ENCODE assay signal across 21 cellular contexts in genomic region chr2:29865512-29865911, GRCh38. TPM values are rescaled to one million over a fixed set of nuclear protein-coding genes. Genes with fewer than 3 reads are reported as not detected.
A peak's percentile ranks its signal among the peaks of the same experiment; 100 is the strongest.
DNase-seq lines count a peak whose midpoint lies in the region; ATAC-seq lines count a peak whose summit lies in the region.
"Had no signal": no experiment of that assay in that cellular context is flagged by ENCODE, and none has a peak within 500 bp of the region (broad histone marks: within the 10 kb centered on the region; RNA-seq: fewer than 3 reads in every experiment).

No MANE protein-coding gene starts in this region.

- no peaks in the 10 kb centered on the region for H3K9me3 Mint-ChIP-seq in immature natural killer cell
- H3K9me3 Mint-ChIP-seq: T-cell had no signal

- H3K36me3 Mint-ChIP-seq in immature natural killer cell: no peaks in the 10 kb centered on the region
- H3K36me3 Mint-ChIP-seq: T-cell had no signal

- H3K27me3 Mint-ChIP-seq in immature natural killer cell (ENCODE audit: low read depth in 3 of 3): peaks cover 0 to 16% (median 13%) of the 10 kb centered on the region in 3 donors

- no peak for DNase-seq in activated T-cell treated with anti-CD3 and anti-CD28 coated beads, Interleukin-2, amount 50 U/mL, for 48 hours
- DNase-seq in activated naive CD4-positive, alpha-beta T cell (lab: John Stamatoyannopoulos, UW): no peak
- DNase-seq in immature natural killer cell (no peak), head of caudate nucleus (no peak)
- DNase-seq: AML-193, IMR-90, Karpas-422, MG63, NCI-H1048, NCI-H1436 treated with DMSO at 0.1 percent for 48 hours, NCI-H2029 treated with DMSO at 0.1 percent for 48 hours, NCI-H2171, NCI-H526, PC-3, SIG-M5, T-cell, T-helper 9 cell had no signal

- intact Hi-C loops in head of caudate nucleus (cut with DNase I): no loop called here

- H3K27ac Mint-ChIP-seq in immature natural killer cell: no peak overlapping the region
- H3K27ac Mint-ChIP-seq: T-cell had no signal

- H3K4me1 Mint-ChIP-seq in immature natural killer cell: no peaks in the 10 kb centered on the region
- H3K4me1 Mint-ChIP-seq: T-cell had no signal

- ATAC-seq in GM18868 (IDR thresholded peaks at IDR 0.05; ENCODE audit: unreplicated experiment) (peak; percentile 62), GM21717 (IDR thresholded peaks at IDR 0.05; ENCODE audit: unreplicated experiment) (peak; percentile 53), HG03378 (IDR thresholded peaks at IDR 0.05; ENCODE audit: unreplicated experiment) (peak; percentile 73)
- ATAC-seq: PC-3, SK-N-SH treated with all-trans-retinoic acid at 6 μM for 48 hours, T-cell had no signal

- H3K4me3 Mint-ChIP-seq in immature natural killer cell: no peak overlapping the region
- H3K4me3 Mint-ChIP-seq: T-cell had no signal

RNA-seq across cellular contexts. Expression of gene ALK, which starts 55.9 kb away (rescaled TPM):
- polyA plus RNA-seq in immature natural killer cell: not detected
- polyA plus RNA-seq: IMR-90 had no signal
